Comparison of ENCODE assay signal across 20 cellular contexts in genomic region chr19:16415806-16416205, GRCh38.
"Had no signal": no experiment of that assay in that cellular context is flagged by ENCODE, and none has a peak within 500 bp of the region (broad histone marks: within the 10 kb centered on the region; RNA-seq: fewer than 3 reads in every experiment).

No MANE protein-coding gene starts in this region.

- H3K36me3 ChIP-seq: ovary had no signal

- H3K27me3 Mint-ChIP-seq: dendritic cell treated with granulocyte-macrophage colony-stimulating factor and Interleukin-4, amounts not matched to agents 40 ng/mL and 50 ng/mL, for 4 days; effector memory CD8-positive, alpha-beta T cell; type B pancreatic cell had no signal

- H3K9me3 Mint-ChIP-seq: dendritic cell treated with granulocyte-macrophage colony-stimulating factor and Interleukin-4, amounts not matched to agents 40 ng/mL and 50 ng/mL, for 4 days; effector memory CD8-positive, alpha-beta T cell; nephron; type B pancreatic cell had no signal

- H3K4me3 Mint-ChIP-seq: dendritic cell treated with granulocyte-macrophage colony-stimulating factor and Interleukin-4, amounts not matched to agents 40 ng/mL and 50 ng/mL, for 4 days; effector memory CD8-positive, alpha-beta T cell; nephron; type B pancreatic cell had no signal

- H3K27ac Mint-ChIP-seq: dendritic cell treated with granulocyte-macrophage colony-stimulating factor and Interleukin-4, amounts not matched to agents 40 ng/mL and 50 ng/mL, for 4 days; nephron; type B pancreatic cell had no signal

- H3K27ac ChIP-seq: esophagus squamous epithelium, gastroesophageal sphincter, right atrium auricular region, sigmoid colon, skin epidermis, thyroid gland had no signal

- H3K9me3 ChIP-seq: esophagus squamous epithelium, gastroesophageal sphincter, ovary, right atrium auricular region, sigmoid colon, thyroid gland had no signal

- ATAC-seq: effector memory CD8-positive, alpha-beta T cell; left lobe of liver had no signal

- DNase-seq: effector memory CD8-positive, alpha-beta T cell; esophagus squamous epithelium; foreskin fibroblast; glutamatergic neuron; islet precursor cell; mammary epithelial cell; midbrain; ovary; sigmoid colon; stimulated activated CD4-positive, alpha-beta T cell treated with anti-CD3 and anti-CD28 coated beads, Interleukin-2, amount 100 ng/mL, for 24 hours; stimulated activated CD4-positive, alpha-beta T cell treated with anti-CD3 and anti-CD28 coated beads, Interleukin-4, amount 100 ng/mL, for 4 hours; stimulated activated naive CD4-positive, alpha-beta T cell treated with Interleukin-2 at 50 U/mL for 16 hours; thyroid gland had no signal

- H3K27me3 ChIP-seq: esophagus squamous epithelium, gastroesophageal sphincter, ovary, right atrium auricular region, sigmoid colon, thyroid gland had no signal

- H3K4me1 Mint-ChIP-seq: nephron had no signal

- H3K4me3 ChIP-seq: esophagus squamous epithelium, gastroesophageal sphincter, ovary, right atrium auricular region, sigmoid colon, skin epidermis, thyroid gland had no signal
